In the genomic region with DNA sequence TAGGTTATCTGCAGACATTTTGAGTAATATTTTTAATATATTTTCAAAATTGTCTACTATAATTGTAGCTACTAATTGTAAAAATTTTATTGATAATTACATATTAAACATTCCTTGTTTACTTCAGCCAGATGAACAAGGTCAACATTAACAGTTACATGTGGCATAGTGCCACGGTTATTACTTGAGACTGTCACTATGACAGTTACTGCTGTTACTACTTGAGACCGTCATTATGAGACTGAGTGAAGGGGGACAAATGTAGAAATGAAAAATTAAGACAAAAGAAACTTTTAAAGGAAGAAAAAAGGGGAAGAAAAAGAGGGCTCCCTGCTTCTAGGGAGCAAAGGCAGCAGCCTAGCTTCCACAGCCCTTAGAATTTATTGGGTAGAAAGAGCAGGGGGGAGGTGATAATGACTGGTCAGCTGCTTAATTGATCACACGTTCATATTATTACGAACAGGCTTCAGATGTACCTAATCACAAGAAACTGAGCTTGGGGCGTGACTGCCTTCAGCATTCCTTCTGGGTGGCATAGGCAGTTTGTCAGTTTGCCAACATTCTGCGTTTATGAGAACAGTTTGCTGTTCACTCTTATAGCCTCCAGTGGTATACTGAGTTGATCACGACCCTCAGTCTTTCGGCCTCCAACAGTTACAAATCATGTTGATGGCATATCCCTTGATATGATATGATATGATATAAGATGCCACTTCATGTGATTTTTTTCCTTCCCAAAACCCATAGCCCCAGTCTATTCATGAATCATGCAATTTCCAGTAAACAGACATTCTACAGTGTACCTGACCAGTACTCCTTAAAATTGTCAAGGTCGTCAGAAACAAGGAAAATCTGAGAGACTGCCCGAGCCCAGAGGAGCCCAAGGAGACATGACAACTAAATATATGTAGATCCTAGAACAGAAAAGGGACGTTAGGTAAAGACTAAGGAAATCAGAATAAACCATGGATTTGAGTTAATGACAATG, we compare ENCODE assay signal across 11 cellular contexts. TPM values are rescaled to one million over a fixed set of nuclear protein-coding genes. Genes with fewer than 3 reads are reported as not detected.
A peak's percentile ranks its signal among the peaks of the same experiment; 100 is the strongest.
DNase-seq lines count a peak whose midpoint lies in the region; ATAC-seq, FAIRE-seq and TF ChIP-seq lines count a peak whose summit lies in the region.
"Had no signal": no experiment of that assay in that cellular context is flagged by ENCODE, and none has a peak within 500 bp of the region (broad histone marks: within the 10 kb centered on the region; RNA-seq: fewer than 3 reads in every experiment).

No MANE protein-coding gene starts in this region.

- peak overlapping the region; percentile 57 to 60 for H3K27ac ChIP-seq in lung (ENCODE audit: low read depth in 1 of 2, low read length in 1 of 2)
- H3K27ac ChIP-seq: KMS-11 had no signal

- H3K36me3 ChIP-seq in bronchial epithelial cell (ENCODE audit: control insufficient read depth, insufficient read depth, low read length), result peaks cover 3% of the 10 kb centered on the region
- H3K36me3 ChIP-seq in lung (ENCODE audit: control insufficient read depth in 2 of 2, insufficient read depth in 2 of 2, low read length in 2 of 2), result no peaks in the 10 kb centered on the region

- H3K9me3 Mint-ChIP-seq in natural killer cell, result peaks cover 0 to 2% of the 10 kb centered on the region in 2 donors
- H3K9me3 Mint-ChIP-seq: CD8-positive, alpha-beta memory T cell had no signal

- TF ChIP-seq CTCF in bronchial epithelial cell (IDR thresholded peaks at IDR 0.05; ENCODE audit: insufficient read depth, low read length, severe bottlenecking), result no peak
- TF ChIP-seq CTCF in lung (IDR thresholded peaks at IDR 0.05; ENCODE audit: control extremely low read depth, extremely low read depth), result no peak
- no peak for TF ChIP-seq CTCF in natural killer cell (IDR thresholded peaks at IDR 0.05)

- no peaks in the 10 kb centered on the region for H3K36me3 Mint-ChIP-seq in natural killer cell

- 43 to 53% methylated on average over 11 of the region's 11 CpGs for WGBS in lung, 2 donors

- ATAC-seq in lung (ENCODE audit: insufficient read depth, low FRiP score) (no peak), natural killer cell (no peak), HG03460 (IDR thresholded peaks at IDR 0.05; ENCODE audit: unreplicated experiment) (no peak), HG03135 (IDR thresholded peaks at IDR 0.05; ENCODE audit: unreplicated experiment) (no peak)

- in situ Hi-C loops in ACHN (cut with HindIII; ENCODE audit: low pct_ligation_motif_present, low pct_unique_long_range_greater_than_20kb, low sequenced_read_pairs), result no loop called here

- FAIRE-seq in bronchial epithelial cell (lab: Jason Lieb, UNC), result peak; percentile 43

- peak; percentile 76 for DNase-seq in ACHN
- DNase-seq in LoVo (ENCODE audit: low spot score), result peak; percentile 68
- DNase-seq in bronchial epithelial cell (ENCODE audit: low read depth), result peak; percentile 81
- DNase-seq in lung (ENCODE audit: low spot score), result no peak
- no peak for DNase-seq in natural killer cell
- DNase-seq in NCI-H748 (lab: John Stamatoyannopoulos, UW; ENCODE audit: unreplicated experiment), result no peak
- DNase-seq: activated CD4-positive, alpha-beta T cell treated with anti-CD3 and anti-CD28 coated beads, Interleukin-2, amount 50 U/mL, for 48 hours; CD8-positive, alpha-beta memory T cell had no signal

- no peaks in the 10 kb centered on the region for H3K27me3 Mint-ChIP-seq in natural killer cell (ENCODE audit: low read depth in 2 of 2)
- H3K27me3 Mint-ChIP-seq: CD8-positive, alpha-beta memory T cell had no signal

- H3K9me3 ChIP-seq in lung (ENCODE audit: control insufficient read depth in 2 of 2, insufficient read depth in 1 of 2, low read length in 1 of 2), result no peaks in the 10 kb centered on the region

- H3K4me3 Mint-ChIP-seq in natural killer cell, result no peak overlapping the region

- peaks cover 11 to 14% of the 10 kb centered on the region in 2 donors for H3K4me1 ChIP-seq in lung (ENCODE audit: control insufficient read depth in 2 of 2, insufficient read depth in 2 of 2, low read length in 2 of 2)

- H3K4me1 Mint-ChIP-seq in natural killer cell, result peaks cover 67 to 73% of the 10 kb centered on the region in 2 donors

- H3K27me3 ChIP-seq in bronchial epithelial cell (ENCODE audit: control insufficient read depth, insufficient read depth, low read length), result no peaks in the 10 kb centered on the region
- no peaks in the 10 kb centered on the region for H3K27me3 ChIP-seq in lung (ENCODE audit: control insufficient read depth, insufficient read depth)

- peak overlapping the region in 1 of 2 donors; percentile 7 for H3K27ac Mint-ChIP-seq in natural killer cell

- intact Hi-C loops in natural killer cell (cut with micrococcal nuclease), result no loop called here

- H3K4me3 ChIP-seq in bronchial epithelial cell (ENCODE audit: low read depth, low read length) (no peak overlapping the region), lung (no peak overlapping the region)

RNA-seq across cellular contexts. Expression of gene MARCHF6, which starts 13.1 kb away (rescaled TPM):
- total RNA-seq in bronchial epithelial cell (62.7 and 65.0 TPM in 2 replicates), lung (100 to 1,000 TPM; 113 to 185 TPM), natural killer cell (100 to 1,000 TPM; 160 to 173 (median 164) TPM)
- 10 to 100 TPM; 35.4 to 97.3 TPM for polyA plus RNA-seq in lung

RNA-seq across cellular contexts. Expression of gene CMBL, which starts 58.9 kb away (rescaled TPM):
- 0.51 and 6.1 TPM in 2 replicates for total RNA-seq in bronchial epithelial cell
- total RNA-seq in lung, result 10 to 100 TPM; 14.6 to 15.9 TPM
- polyA plus RNA-seq in lung, result 10 to 100 TPM in 1 of 2 donors, 1 to 10 TPM in 1; 8.1 to 11.2 TPM
- total RNA-seq in natural killer cell, result 1 to 10 TPM in 1 of 3 donors, under 1 TPM in 1, not detected in 1; 0.45 to 1.0 TPM

Comparison
In these comparisons a context has a peak if more than half of its experiments do, and no peak if none do; other contexts are left out.
1. DNase-seq: peak in ACHN (single experiment), LoVo (single experiment) and bronchial epithelial cell (single experiment); none in lung (single experiment), natural killer cell (single experiment) and NCI-H748 (single experiment).